Comparison of ENCODE assay signal across 1 cellular context in the genomic region with DNA sequence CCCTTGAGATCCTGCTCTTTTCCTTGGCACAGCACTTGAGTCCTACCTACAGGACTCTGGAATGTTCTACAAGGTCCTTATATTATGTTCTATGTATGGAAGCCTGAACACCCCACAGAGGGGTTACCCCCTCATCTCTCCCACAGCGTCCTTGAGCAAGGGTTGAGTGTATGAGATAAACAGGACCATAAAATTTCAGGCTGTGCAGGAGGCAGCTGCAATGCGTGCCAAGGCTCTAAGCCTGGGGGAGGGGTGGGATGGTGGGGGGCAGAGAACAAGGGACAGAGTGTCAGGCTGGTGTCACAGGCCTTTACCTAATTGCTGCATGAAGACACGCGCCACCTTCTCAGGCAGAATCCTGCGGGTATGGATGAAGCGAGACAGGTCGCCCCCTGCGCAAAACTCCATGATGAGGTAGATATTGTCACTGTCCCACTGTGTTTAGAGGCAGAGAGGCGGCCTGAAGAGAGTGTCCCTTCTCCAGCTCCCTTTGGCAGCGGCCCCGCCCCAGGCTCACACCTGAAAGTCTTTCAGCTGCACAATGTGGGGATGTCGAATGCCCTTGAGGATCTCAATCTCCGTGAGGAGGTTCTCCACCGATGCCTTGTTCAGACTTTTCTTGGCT.
TF ChIP-seq lines count a peak whose summit lies in the region.

No MANE protein-coding gene starts in this region.

TF ChIP-seq in GM23338, 12 proteins besides CTCF, POLR2A, EP300 and RAD21 (continued from another document):
- TF ChIP-seq ETS1 (IDR thresholded peaks at IDR 0.05), result no peak
- TF ChIP-seq, protein P1, sequence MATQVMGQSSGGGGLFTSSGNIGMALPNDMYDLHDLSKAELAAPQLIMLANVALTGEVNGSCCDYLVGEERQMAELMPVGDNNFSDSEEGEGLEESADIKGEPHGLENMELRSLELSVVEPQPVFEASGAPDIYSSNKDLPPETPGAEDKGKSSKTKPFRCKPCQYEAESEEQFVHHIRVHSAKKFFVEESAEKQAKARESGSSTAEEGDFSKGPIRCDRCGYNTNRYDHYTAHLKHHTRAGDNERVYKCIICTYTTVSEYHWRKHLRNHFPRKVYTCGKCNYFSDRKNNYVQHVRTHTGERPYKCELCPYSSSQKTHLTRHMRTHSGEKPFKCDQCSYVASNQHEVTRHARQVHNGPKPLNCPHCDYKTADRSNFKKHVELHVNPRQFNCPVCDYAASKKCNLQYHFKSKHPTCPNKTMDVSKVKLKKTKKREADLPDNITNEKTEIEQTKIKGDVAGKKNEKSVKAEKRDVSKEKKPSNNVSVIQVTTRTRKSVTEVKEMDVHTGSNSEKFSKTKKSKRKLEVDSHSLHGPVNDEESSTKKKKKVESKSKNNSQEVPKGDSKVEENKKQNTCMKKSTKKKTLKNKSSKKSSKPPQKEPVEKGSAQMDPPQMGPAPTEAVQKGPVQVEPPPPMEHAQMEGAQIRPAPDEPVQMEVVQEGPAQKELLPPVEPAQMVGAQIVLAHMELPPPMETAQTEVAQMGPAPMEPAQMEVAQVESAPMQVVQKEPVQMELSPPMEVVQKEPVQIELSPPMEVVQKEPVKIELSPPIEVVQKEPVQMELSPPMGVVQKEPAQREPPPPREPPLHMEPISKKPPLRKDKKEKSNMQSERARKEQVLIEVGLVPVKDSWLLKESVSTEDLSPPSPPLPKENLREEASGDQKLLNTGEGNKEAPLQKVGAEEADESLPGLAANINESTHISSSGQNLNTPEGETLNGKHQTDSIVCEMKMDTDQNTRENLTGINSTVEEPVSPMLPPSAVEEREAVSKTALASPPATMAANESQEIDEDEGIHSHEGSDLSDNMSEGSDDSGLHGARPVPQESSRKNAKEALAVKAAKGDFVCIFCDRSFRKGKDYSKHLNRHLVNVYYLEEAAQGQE (IDR thresholded peaks at IDR 0.05; ENCODE audit: unreplicated experiment), result no peak
